ENCODE assay signal across 9 cellular contexts in genomic region chr6:139540276-139540675, GRCh38.
DNase-seq lines count a peak whose midpoint lies in the region; ATAC-seq, FAIRE-seq and TF ChIP-seq lines count a peak whose summit lies in the region.
"Had no signal": no experiment of that assay in that cellular context is flagged by ENCODE, and none has a peak within 500 bp of the region (broad histone marks: within the 10 kb centered on the region; RNA-seq: fewer than 3 reads in every experiment).

No MANE protein-coding gene starts in this region.

- ATAC-seq in HCT116: peak; percentile 27; the same call in 1 of the 2 replicates
- ATAC-seq in stimulated activated memory B cell treated with anti-CD40 and anti-IgM and Interleukin-4, amounts not matched to agents 10 μg/mL and 1 μg/mL and 100 μg/mL, for 72 hours: no peak

- BruUV-seq in HCT116 (replicated peaks; lab: Mats Ljungman, UMichigan): no TSS peak

- H3K9me3 Mint-ChIP-seq in stimulated activated memory B cell treated with anti-CD40 and anti-IgM and Interleukin-4, amounts not matched to agents 10 μg/mL and 1 μg/mL and 100 μg/mL, for 72 hours: no peaks in the 10 kb centered on the region

- H3K4me2 ChIP-seq in HCT116 (ENCODE audit: low read length): peak overlapping the region; percentile 62
- no peak overlapping the region for H3K4me2 ChIP-seq in SK-N-SH

- TF ChIP-seq CTCF in AG09309 (IDR thresholded peaks at IDR 0.05; ENCODE audit: control insufficient read depth, insufficient read depth, low read depth, low read length, missing control alignments): no peak
- TF ChIP-seq CTCF in HCT116 (IDR thresholded peaks at IDR 0.05 in 2 of 3, conservative IDR thresholded peaks at IDR 0.05 in 1 of 3; ENCODE audit: borderline replicate concordance in 1 of 3, insufficient read depth in 1 of 3, low read depth in 2 of 3, low read length in 2 of 3): no peak
- no peak for TF ChIP-seq CTCF in SK-N-SH (IDR thresholded peaks at IDR 0.05)
- TF ChIP-seq CTCF in bronchial epithelial cell (IDR thresholded peaks at IDR 0.05; ENCODE audit: insufficient read depth, low read length, severe bottlenecking): no peak

- H3F3A ChIP-seq in SK-N-SH (replicated peaks; ENCODE audit: insufficient read depth): peaks cover 4% of the 10 kb centered on the region

- H3K9me2 ChIP-seq in HCT116 (ENCODE audit: insufficient read depth) (no peaks in the 10 kb centered on the region), SK-N-SH (no peaks in the 10 kb centered on the region)

- H3K9me3 ChIP-seq in HCT116 (ENCODE audit: control insufficient read depth in 1 of 2, insufficient read depth in 1 of 2, low read depth in 1 of 2, low read length in 2 of 2) (no peaks in the 10 kb centered on the region), SK-N-SH (no peaks in the 10 kb centered on the region)

- H3K4me3 Mint-ChIP-seq in stimulated activated memory B cell treated with anti-CD40 and anti-IgM and Interleukin-4, amounts not matched to agents 10 μg/mL and 1 μg/mL and 100 μg/mL, for 72 hours: no peak overlapping the region

- H3K9ac ChIP-seq in HCT116 (ENCODE audit: low read length) (no peak overlapping the region), SK-N-SH (peak overlapping the region; percentile 46; the same call in 1 of the 2 replicates)

- CTCF ChIA-PET in HCT116 (lab: Charles Lee): no interaction called here
- CTCF ChIA-PET in SK-N-SH (lab: Yijun Ruan, JAX): no interaction called here

- WGBS in SK-N-SH (ENCODE audit: low lambda C conversion rate): 28% methylated on average over 5 of the region's 5 CpGs

- no peaks in the 10 kb centered on the region for H3K79me2 ChIP-seq in HCT116 (ENCODE audit: insufficient read depth, low read length)
- no peaks in the 10 kb centered on the region for H3K79me2 ChIP-seq in SK-N-SH (ENCODE audit: insufficient read depth)

- no peak overlapping the region for H3K4me3 ChIP-seq in AG09309 (ENCODE audit: control insufficient read depth, low read depth, low read length)
- H3K4me3 ChIP-seq in HCT116 (replicated peaks in 1 of 2; ENCODE audit: low read depth in 1 of 2, low read length in 2 of 2): peak overlapping the region in 1 of 2 experiments; percentile 10; a peak in 1 of 4 replicates
- H3K4me3 ChIP-seq in SK-N-SH (ENCODE audit: low read depth in 2 of 2, low read length in 1 of 2): no peak overlapping the region
- H3K4me3 ChIP-seq in bronchial epithelial cell (ENCODE audit: low read depth, low read length): no peak overlapping the region
- H3K4me3 ChIP-seq in skeletal muscle cell (ENCODE audit: low read depth, low read length): no peak overlapping the region

- H3K27me3 ChIP-seq in HCT116 (ENCODE audit: insufficient read depth, low read length) (no peaks in the 10 kb centered on the region), SK-N-SH (ENCODE audit: insufficient read depth) (no peaks in the 10 kb centered on the region), bronchial epithelial cell (ENCODE audit: control insufficient read depth, insufficient read depth, low read length) (no peaks in the 10 kb centered on the region)

- H2AFZ ChIP-seq in HCT116 (ENCODE audit: low read depth, low read length, poor library complexity, severe bottlenecking) (peak overlapping the region; percentile 86), SK-N-SH (ENCODE audit: low read depth) (peak overlapping the region; percentile 67)

- H3K27ac Mint-ChIP-seq in stimulated activated memory B cell treated with anti-CD40 and anti-IgM and Interleukin-4, amounts not matched to agents 10 μg/mL and 1 μg/mL and 100 μg/mL, for 72 hours: no peak overlapping the region

- no peak for FAIRE-seq in bronchial epithelial cell (lab: Jason Lieb, UNC)
- FAIRE-seq: colon had no signal

- TF ChIP-seq RAD21 in HCT116 (IDR thresholded peaks at IDR 0.05; ENCODE audit: low read depth) (no peak), SK-N-SH (IDR thresholded peaks at IDR 0.05; ENCODE audit: low read length) (no peak)

- H3K4me1 ChIP-seq in HCT116 (ENCODE audit: control insufficient read depth in 1 of 2, insufficient read depth in 2 of 2, low read length in 2 of 2) (peaks cover 5 to 17% of the 10 kb centered on the region in 2 experiments; a peak in 3 of 4 replicates), SK-N-SH (ENCODE audit: control insufficient read depth in 1 of 2, insufficient read depth in 2 of 2, low read depth in 1 of 2, low read length in 1 of 2) (peaks cover 0 to 20% of the 10 kb centered on the region in 2 experiments; a peak in 2 of 4 replicates)

- H3K27ac ChIP-seq in HCT116 (ENCODE audit: low read depth, low read length) (no peak overlapping the region), SK-N-SH (ENCODE audit: low read depth in 2 of 2, low read length in 1 of 2) (peak overlapping the region; percentile 77 to 80; a peak in 3 of 4 replicates)

- DNase-seq in AG09309 (ENCODE audit: low read depth): peak; percentile 69
- DNase-seq in HCT116 (ENCODE audit: low read depth, low spot score): no peak
- DNase-seq in SK-N-SH: no peak
- DNase-seq in bronchial epithelial cell (ENCODE audit: low read depth): peak; percentile 64
- peak; percentile 72 for DNase-seq in skeletal muscle cell (ENCODE audit: low read depth)
- no peak for DNase-seq in HuH-7 (ENCODE audit: low spot score)
- no peak for DNase-seq in LoVo (ENCODE audit: low spot score)

- no peaks in the 10 kb centered on the region for H4K20me1 ChIP-seq in HCT116 (ENCODE audit: insufficient read depth)
- H4K20me1 ChIP-seq in SK-N-SH (ENCODE audit: insufficient read depth): no peaks in the 10 kb centered on the region

- POLR2A ChIA-PET in HCT116 (lab: Charles Lee) (no interaction called here), SK-N-SH (lab: Yijun Ruan, JAX) (no interaction called here)

- H3K36me3 ChIP-seq in HCT116 (ENCODE audit: control insufficient read depth in 1 of 2, insufficient read depth in 2 of 2, low read length in 2 of 2) (no peaks in the 10 kb centered on the region), SK-N-SH (replicated peaks in 1 of 2; ENCODE audit: control insufficient read depth in 1 of 2, insufficient read depth in 2 of 2, low read length in 1 of 2) (no peaks in the 10 kb centered on the region), bronchial epithelial cell (ENCODE audit: control insufficient read depth, insufficient read depth, low read length) (no peaks in the 10 kb centered on the region)

- RAD21 ChIA-PET in HCT116 (lab: Charles Lee; ENCODE audit: low non-redundant PET in 1 of 2, low total read pairs in 2 of 2, uncharacterized antibody in 2 of 2, unreplicated experiment in 2 of 2): no interaction called here

- peaks cover 6% of the 10 kb centered on the region for H3K4me1 Mint-ChIP-seq in stimulated activated memory B cell treated with anti-CD40 and anti-IgM and Interleukin-4, amounts not matched to agents 10 μg/mL and 1 μg/mL and 100 μg/mL, for 72 hours

- no peak for TF ChIP-seq POLR2A in HCT116 (IDR thresholded peaks at IDR 0.05; ENCODE audit: borderline replicate concordance, extremely low read depth, insufficient read depth, insufficient read length)

- TF ChIP-seq EP300 in SK-N-SH (IDR thresholded peaks at IDR 0.05; ENCODE audit: borderline replicate concordance in 1 of 2, low read depth in 1 of 2, low read length in 1 of 2): no peak

- no peaks in the 10 kb centered on the region for H3K27me3 Mint-ChIP-seq in stimulated activated memory B cell treated with anti-CD40 and anti-IgM and Interleukin-4, amounts not matched to agents 10 μg/mL and 1 μg/mL and 100 μg/mL, for 72 hours

- intact Hi-C loops in HCT116 (cut with micrococcal nuclease): no loop called here

- no peaks in the 10 kb centered on the region for H3K36me3 Mint-ChIP-seq in stimulated activated memory B cell treated with anti-CD40 and anti-IgM and Interleukin-4, amounts not matched to agents 10 μg/mL and 1 μg/mL and 100 μg/mL, for 72 hours

TF ChIP-seq in HCT116, 20 proteins besides CTCF, POLR2A, EP300 and RAD21:
- no peak for TF ChIP-seq CEBPB (IDR thresholded peaks at IDR 0.05; ENCODE audit: low read depth)

TF ChIP-seq in SK-N-SH, 30 proteins besides CTCF, POLR2A, EP300 and RAD21:
- TF ChIP-seq RCOR1 (IDR thresholded peaks at IDR 0.05; ENCODE audit: low read length): no peak
- TF ChIP-seq NRF1 (IDR thresholded peaks at IDR 0.05; ENCODE audit: low read depth, low read length): no peak
- no peak for TF ChIP-seq TAF1 (IDR thresholded peaks at IDR 0.05; ENCODE audit: borderline replicate concordance, low read depth, low read length)
- no peak for TF ChIP-seq MXI1 (IDR thresholded peaks at IDR 0.05; ENCODE audit: low read depth, low read length)
- TF ChIP-seq MAX (IDR thresholded peaks at IDR 0.05; ENCODE audit: low read depth): no peak
- TF ChIP-seq MEF2A (IDR thresholded peaks at IDR 0.05; ENCODE audit: borderline replicate concordance, low read depth): no peak
- TF ChIP-seq GABPA (IDR thresholded peaks at IDR 0.05; ENCODE audit: low read depth): no peak
- TF ChIP-seq SMC3 (IDR thresholded peaks at IDR 0.05; ENCODE audit: low read depth, low read length): no peak
- TF ChIP-seq ELF1 (IDR thresholded peaks at IDR 0.05): no peak
- no peak for TF ChIP-seq RFX5 (IDR thresholded peaks at IDR 0.05; ENCODE audit: low read length)

Comparison
In these comparisons a context has a peak if more than half of its experiments do, and no peak if none do; other contexts are left out.
1. DNase-seq: peak in AG09309 (single experiment), bronchial epithelial cell (single experiment) and skeletal muscle cell (single experiment); none in HCT116 (single experiment), SK-N-SH (single experiment), HuH-7 (single experiment) and LoVo (single experiment).